ENCODE assay signal across 17 cellular contexts in the genomic region with DNA sequence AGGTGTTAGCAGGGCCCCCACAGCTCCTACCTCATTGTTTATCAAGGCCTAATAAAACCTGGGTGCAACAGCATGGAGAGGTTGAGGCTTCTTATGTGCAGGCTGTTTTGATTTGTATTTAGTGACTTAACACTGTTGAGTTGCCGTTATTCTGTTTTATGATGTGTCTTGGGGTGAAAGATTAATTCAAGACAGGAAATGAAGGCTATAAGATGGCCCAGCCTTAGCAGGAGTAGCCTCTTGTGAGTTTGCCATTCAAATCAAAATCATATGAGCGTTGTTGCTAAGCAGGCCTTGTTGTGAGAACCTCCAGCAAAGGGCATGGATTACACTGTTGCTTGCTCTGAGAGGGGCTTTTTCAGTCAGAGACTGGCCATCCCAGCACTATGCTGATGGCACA. TPM values are rescaled to one million over a fixed set of nuclear protein-coding genes. Genes with fewer than 3 reads are reported as not detected.
DNase-seq lines count a peak whose midpoint lies in the region; ATAC-seq and TF ChIP-seq lines count a peak whose summit lies in the region.
"Had no signal": no experiment of that assay in that cellular context is flagged by ENCODE, and none has a peak within 500 bp of the region (broad histone marks: within the 10 kb centered on the region; RNA-seq: fewer than 3 reads in every experiment).

No MANE protein-coding gene starts in this region.

- intact Hi-C loops in left cardiac atrium (cut with DNase I): no loop called here
- intact Hi-C loops in uterus (cut with DNase I; ENCODE audit: low total_unique reads): no loop called here

- peaks cover 25% of the 10 kb centered on the region for H3K36me3 Mint-ChIP-seq in activated naive CD8-positive, alpha-beta T cell treated with anti-CD3 and anti-CD28 coated beads, Interleukin-2, amount 50 U/mL, for 24 hours (ENCODE audit: low read depth)
- H3K36me3 Mint-ChIP-seq: mesothelial cell of epicardium, WTC11 had no signal

- in situ Hi-C loops in GM13976 (cut with MboI; ENCODE audit: low sequenced_read_pairs, unreplicated experiment): no loop called here

- peaks cover 5% of the 10 kb centered on the region for H3K9me3 Mint-ChIP-seq in activated naive CD8-positive, alpha-beta T cell treated with anti-CD3 and anti-CD28 coated beads, Interleukin-2, amount 50 U/mL, for 24 hours
- H3K9me3 Mint-ChIP-seq: mesothelial cell of epicardium, WTC11 had no signal

- peaks cover 44% of the 10 kb centered on the region for H3K4me1 ChIP-seq in cardiac muscle cell (ENCODE audit: low read depth)
- peaks cover 18 to 38% of the 10 kb centered on the region in 2 donors for H3K4me1 ChIP-seq in uterus

- TF ChIP-seq CTCF in cardiac muscle cell (IDR thresholded peaks at IDR 0.05; ENCODE audit: low read depth, low read length) (no peak), uterus (IDR thresholded peaks at IDR 0.05) (no peak), GM13976 (IDR thresholded peaks at IDR 0.05; ENCODE audit: borderline replicate concordance, control extremely low read depth, extremely low read depth, insufficient read depth, missing control alignments) (no peak)

- H3K4me1 Mint-ChIP-seq in activated naive CD8-positive, alpha-beta T cell treated with anti-CD3 and anti-CD28 coated beads, Interleukin-2, amount 50 U/mL, for 24 hours: peaks cover 62% of the 10 kb centered on the region

- H3K27ac ChIP-seq in cardiac muscle cell (peak overlapping the region; percentile 94), uterus (peak overlapping the region; percentile 89 to 95)
- H3K27ac ChIP-seq: right lobe of liver had no signal

- H3K27me3 ChIP-seq in cardiac muscle cell (no peaks in the 10 kb centered on the region), uterus (no peaks in the 10 kb centered on the region)
- H3K27me3 ChIP-seq: right lobe of liver had no signal

- H3K4me3 Mint-ChIP-seq in activated naive CD8-positive, alpha-beta T cell treated with anti-CD3 and anti-CD28 coated beads, Interleukin-2, amount 50 U/mL, for 24 hours: no peak overlapping the region
- H3K4me3 Mint-ChIP-seq: mesothelial cell of epicardium, WTC11 had no signal

- DNase-seq in cardiac muscle cell (ENCODE audit: low read depth in 1 of 2, low spot score in 1 of 2): no peak
- no peak for DNase-seq in left cardiac atrium
- DNase-seq in activated naive CD8-positive, alpha-beta T cell treated with anti-CD3 and anti-CD28 coated beads, Interleukin-2, amount 50 U/mL, for 24 hours: no peak
- DNase-seq in mesenteric fat pad (ENCODE audit: low spot score): peak; percentile 8
- DNase-seq in uterus: no peak
- DNase-seq in kidney glomerular epithelial cell (lab: John Stamatoyannopoulos, UW): no peak
- DNase-seq in GM13976 (ENCODE audit: low spot score): no peak
- no peak for DNase-seq in EL
- DNase-seq: COR-L47, NCI-H2107, NCI-H748 treated with DMSO at 0.1 percent for 48 hours, right lobe of liver, RPMI8226 had no signal

- H3K9me3 ChIP-seq in cardiac muscle cell (ENCODE audit: low read depth) (no peaks in the 10 kb centered on the region), uterus (no peaks in the 10 kb centered on the region)
- H3K9me3 ChIP-seq: HAP-1, right lobe of liver had no signal

- TF ChIP-seq POLR2A in uterus (IDR thresholded peaks at IDR 0.05): no peak

- no peaks in the 10 kb centered on the region for H3K36me3 ChIP-seq in cardiac muscle cell
- H3K36me3 ChIP-seq in uterus: no peaks in the 10 kb centered on the region
- H3K36me3 ChIP-seq: HAP-1, right lobe of liver had no signal

- peak overlapping the region; percentile 20 for H3K27ac Mint-ChIP-seq in activated naive CD8-positive, alpha-beta T cell treated with anti-CD3 and anti-CD28 coated beads, Interleukin-2, amount 50 U/mL, for 24 hours
- H3K27ac Mint-ChIP-seq: WTC11 had no signal

- H3K4me3 ChIP-seq in cardiac muscle cell (no peak overlapping the region), uterus (no peak overlapping the region)
- H3K4me3 ChIP-seq: HAP-1, right lobe of liver had no signal

- H3K27me3 Mint-ChIP-seq in activated naive CD8-positive, alpha-beta T cell treated with anti-CD3 and anti-CD28 coated beads, Interleukin-2, amount 50 U/mL, for 24 hours: no peaks in the 10 kb centered on the region

- ATAC-seq in left cardiac atrium: no peak
- ATAC-seq in activated naive CD8-positive, alpha-beta T cell treated with anti-CD3 and anti-CD28 coated beads, Interleukin-2, amount 50 U/mL, for 24 hours: peak; percentile 31
- ATAC-seq: HepG2, right lobe of liver, WTC11 had no signal

RNA-seq across cellular contexts. Expression of a gene that starts 31.8 kb away (rescaled TPM):
- total RNA-seq in cardiac muscle cell (123 and 178 TPM in 2 replicates), left cardiac atrium (100 to 1,000 TPM in 1 of 2 donors, 10 to 100 TPM in 1; 74.5 to 128 TPM), mesenteric fat pad (31.1 TPM), uterus (100 to 1,000 TPM in 1 of 4 donors, 10 to 100 TPM in 3; 29.6 to 139 (median 53.1) TPM)
- polyA plus RNA-seq in cardiac muscle cell: 153 and 191 TPM in 2 replicates
